In the genomic region with DNA sequence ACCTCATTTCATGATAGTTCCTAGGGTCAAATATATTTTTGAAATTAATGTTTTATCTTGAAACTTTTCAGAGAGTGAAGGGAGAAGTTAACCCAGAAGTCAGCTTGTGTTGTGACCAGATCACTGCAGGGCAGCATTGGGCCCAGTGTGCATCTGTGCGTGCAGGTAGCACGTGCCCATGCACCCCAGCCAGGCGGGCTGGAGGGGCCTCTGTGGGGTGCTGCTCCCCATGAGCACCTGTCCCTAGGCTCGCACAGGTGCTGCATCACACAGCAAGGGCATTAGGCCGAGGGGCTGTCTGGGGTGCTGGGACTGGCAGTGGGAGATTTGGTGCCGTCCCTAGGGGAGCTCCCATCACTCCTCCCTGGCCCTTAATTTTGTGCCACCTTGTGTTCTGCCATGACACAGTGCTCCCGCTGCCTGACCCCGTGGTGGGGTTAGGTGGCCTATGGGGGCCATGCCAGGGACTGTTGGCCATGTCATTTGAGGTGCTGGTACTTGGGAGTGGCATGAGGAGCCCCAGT, we compare ENCODE assay signal across 29 cellular contexts. TPM values are rescaled to one million over a fixed set of nuclear protein-coding genes. Genes with fewer than 3 reads are reported as not detected.
DNase-seq lines count a peak whose midpoint lies in the region; ATAC-seq, FAIRE-seq and TF ChIP-seq lines count a peak whose summit lies in the region.
"Had no signal": no experiment of that assay in that cellular context is flagged by ENCODE, and none has a peak within 500 bp of the region (broad histone marks: within the 10 kb centered on the region; RNA-seq: fewer than 3 reads in every experiment).

No MANE protein-coding gene starts in this region.

- intact Hi-C loops in HepG2 (cut with micrococcal nuclease; ENCODE audit: unreplicated experiment) (no loop called here), right lobe of liver (cut with DNase I) (loop anchor here in 1 of 2 donors (5.0 kb wide), 1 partner anchor 253 kb away; no protein-coding TSS in a partner anchor)

- CTCF ChIA-PET in HepG2 (lab: Yijun Ruan, JAX; ENCODE audit: low intra/inter-chr PET ratio, low total read pairs), result no interaction called here

- peaks cover 94% of the 10 kb centered on the region for H3K79me2 ChIP-seq in HepG2 (ENCODE audit: insufficient read depth, low read length)

- H3K27me3 ChIP-seq in HepG2 (ENCODE audit: control insufficient read depth in 1 of 2, insufficient read depth in 2 of 2, low read length in 2 of 2) (no peaks in the 10 kb centered on the region), right lobe of liver (no peaks in the 10 kb centered on the region), endodermal cell (ENCODE audit: control insufficient read depth, insufficient read depth, low read length, poor library complexity, severe bottlenecking) (no peaks in the 10 kb centered on the region)
- H3K27me3 ChIP-seq: adrenal gland, left lung, Peyer's patch, suprapubic skin, upper lobe of right lung had no signal

- peaks cover 43% of the 10 kb centered on the region for H3K4me1 ChIP-seq in HepG2 (ENCODE audit: insufficient read depth, low read length)
- peaks cover 0 to 41% (median 14%) of the 10 kb centered on the region in 4 donors for H3K4me1 ChIP-seq in right lobe of liver
- H3K4me1 ChIP-seq in endodermal cell (ENCODE audit: control insufficient read depth, insufficient read depth, low read length), result peaks cover 5% of the 10 kb centered on the region

- no peak overlapping the region for H3K4me2 ChIP-seq in HepG2 (ENCODE audit: low read depth, low read length)
- H3K4me2 ChIP-seq: GM23338 had no signal

- peaks cover 47% of the 10 kb centered on the region for H3K4me1 Mint-ChIP-seq in T-helper 1 cell treated with Interleukin-12 subunit alpha and Interleukin-12 subunit beta and Interleukin-4 antibody, amounts not matched to agents 30 μg/mL and 1 μg/mL, for 36 hours (ENCODE audit: low read depth)
- H3K4me1 Mint-ChIP-seq in endodermal cell, result peaks cover 24% of the 10 kb centered on the region

- DNase-seq in T-helper 1 cell (no peak), HepG2 (ENCODE audit: low spot score) (no peak), right lobe of liver (no peak), endodermal cell (no peak)
- no peak for DNase-seq in activated effector memory CD4-positive, alpha-beta T cell treated with Interleukin-2 at 50 U/mL for 16 hours
- no peak for DNase-seq in activated CD8-positive, alpha-beta memory T cell treated with anti-CD3 and anti-CD28 coated beads, Interleukin-2, amount 50 U/mL, for 4 hours
- DNase-seq: 8988T; activated B cell treated with CpG ODN at 0.5 μM for 24 hours; adrenal gland; DMS 273 treated with DMSO at 0.1 percent for 48 hours; IMR-90; mesenchymal stem cell; NCI-H1694; NCI-H774; nucleus accumbens; Peyer's patch; SIG-M5; stimulated activated CD4-positive, alpha-beta T cell treated with anti-CD3 and anti-CD28 coated beads, Interleukin-4, amount 100 ng/mL, for 4 hours; SW 1271; upper lobe of right lung had no signal

- H3K27ac Mint-ChIP-seq in T-helper 1 cell treated with Interleukin-12 subunit alpha and Interleukin-12 subunit beta and Interleukin-4 antibody, amounts not matched to agents 30 μg/mL and 1 μg/mL, for 36 hours, result peak overlapping the region; percentile 26
- H3K27ac Mint-ChIP-seq in endodermal cell, result peak overlapping the region; percentile 55
- H3K27ac Mint-ChIP-seq: GM23338 had no signal

- TF ChIP-seq POLR2A in HepG2 (IDR thresholded peaks at IDR 0.05; ENCODE audit: insufficient read depth in 1 of 2, low read depth in 2 of 2, low read length in 2 of 2) (no peak), right lobe of liver (IDR thresholded peaks at IDR 0.05) (no peak)

- H3K36me3 ChIP-seq in HepG2 (replicated peaks in 1 of 2; ENCODE audit: control insufficient read depth in 1 of 2, insufficient read depth in 2 of 2, low read length in 2 of 2) (peaks cover 16 to 33% of the 10 kb centered on the region in 2 experiments), right lobe of liver (peaks cover 0 to 19% (median 4%) of the 10 kb centered on the region in 4 donors), endodermal cell (ENCODE audit: control insufficient read depth, insufficient read depth, low read length) (peaks cover 28% of the 10 kb centered on the region)
- H3K36me3 ChIP-seq: suprapubic skin had no signal

- H3K4me3 Mint-ChIP-seq in T-helper 1 cell treated with Interleukin-12 subunit alpha and Interleukin-12 subunit beta and Interleukin-4 antibody, amounts not matched to agents 30 μg/mL and 1 μg/mL, for 36 hours, result no peak overlapping the region
- H3K4me3 Mint-ChIP-seq in endodermal cell, result no peak overlapping the region
- H3K4me3 Mint-ChIP-seq: activated B cell treated with CpG ODN at 0.5 μM for 24 hours; dendritic cell treated with granulocyte-macrophage colony-stimulating factor and Interleukin-4, amounts not matched to agents 40 ng/mL and 50 ng/mL, for 4 days; GM23338 had no signal

- no peak for FAIRE-seq in HepG2 (lab: Jason Lieb, UNC)
- FAIRE-seq: islet of Langerhans had no signal

- H3K4me3 ChIP-seq in HepG2 (replicated peaks in 1 of 3; ENCODE audit: insufficient read depth in 1 of 3, low read depth in 2 of 3, low read length in 3 of 3), result no peak overlapping the region
- H3K4me3 ChIP-seq in right lobe of liver, result no peak overlapping the region
- no peak overlapping the region for H3K4me3 ChIP-seq in endodermal cell (ENCODE audit: low read length)
- H3K4me3 ChIP-seq: adrenal gland, GM23338, left lung, Peyer's patch, suprapubic skin, upper lobe of right lung had no signal

- in situ Hi-C loops in HepG2 (cut with HindIII; ENCODE audit: extremely low pct_ligation_motif_present, low pct_unique_long_range_greater_than_20kb), result loop anchor here (5.0 kb wide), 1 partner anchor 58 kb away; no protein-coding TSS in a partner anchor

- H4K20me1 ChIP-seq in HepG2 (ENCODE audit: insufficient read depth, low read length), result peaks cover 81% of the 10 kb centered on the region

- H3K36me3 Mint-ChIP-seq in T-helper 1 cell treated with Interleukin-12 subunit alpha and Interleukin-12 subunit beta and Interleukin-4 antibody, amounts not matched to agents 30 μg/mL and 1 μg/mL, for 36 hours (ENCODE audit: low read depth), result peaks cover 13% of the 10 kb centered on the region
- peaks cover 21% of the 10 kb centered on the region for H3K36me3 Mint-ChIP-seq in endodermal cell (ENCODE audit: low read depth)

- TF ChIP-seq EP300 in HepG2 (IDR thresholded peaks at IDR 0.05; ENCODE audit: low read depth in 2 of 2, low read length in 2 of 2) (no peak), HepG2 (CRISPR knock-in tag; IDR thresholded peaks at IDR 0.05; ENCODE audit: borderline replicate concordance) (no peak)

- H3K9me3 ChIP-seq in HepG2 (ENCODE audit: low read length) (no peaks in the 10 kb centered on the region), right lobe of liver (peaks cover 0 to 2% (median 0%) of the 10 kb centered on the region in 4 donors), endodermal cell (ENCODE audit: control insufficient read depth, low read length) (no peaks in the 10 kb centered on the region)
- H3K9me3 ChIP-seq: adrenal gland, left lung, Peyer's patch, suprapubic skin, upper lobe of right lung had no signal

- 100% methylated on average over 2 of the region's 8 CpGs for WGBS in HepG2 (ENCODE audit: low lambda C conversion rate)
- WGBS in right lobe of liver (ENCODE audit: insufficient coverage, low coverage, low lambda C conversion rate, missing lambda C conversion rate), result 86% methylated on average over 4 of the region's 8 CpGs
- 95 to 100% methylated on average over 4 to 8 of the region's 8 CpGs for WGBS in endodermal cell (ENCODE audit: insufficient coverage in 1 of 2, insufficient read length in 1 of 2), 2 experiments

- TF ChIP-seq RAD21 in HepG2 (CRISPR knock-in tag; IDR thresholded peaks at IDR 0.05), result no peak

- BruUV-seq in HepG2 (replicated peaks; lab: Mats Ljungman, UMichigan), result no TSS peak

- H3K9me3 Mint-ChIP-seq in T-helper 1 cell treated with Interleukin-12 subunit alpha and Interleukin-12 subunit beta and Interleukin-4 antibody, amounts not matched to agents 30 μg/mL and 1 μg/mL, for 36 hours, result no peaks in the 10 kb centered on the region
- H3K9me3 Mint-ChIP-seq in endodermal cell, result no peaks in the 10 kb centered on the region
- H3K9me3 Mint-ChIP-seq: activated B cell treated with CpG ODN at 0.5 μM for 24 hours; dendritic cell treated with granulocyte-macrophage colony-stimulating factor and Interleukin-4, amounts not matched to agents 40 ng/mL and 50 ng/mL, for 4 days; GM23338 had no signal

- TF ChIP-seq CTCF in HepG2 (CRISPR knock-in tag; IDR thresholded peaks at IDR 0.05), result no peak
- TF ChIP-seq CTCF in right lobe of liver (IDR thresholded peaks at IDR 0.05), result no peak
- TF ChIP-seq CTCF in endodermal cell (conservative IDR thresholded peaks at IDR 0.05), result no peak

- H3K27me3 Mint-ChIP-seq in T-helper 1 cell treated with Interleukin-12 subunit alpha and Interleukin-12 subunit beta and Interleukin-4 antibody, amounts not matched to agents 30 μg/mL and 1 μg/mL, for 36 hours (ENCODE audit: low read depth), result no peaks in the 10 kb centered on the region
- no peaks in the 10 kb centered on the region for H3K27me3 Mint-ChIP-seq in endodermal cell (ENCODE audit: insufficient read depth)
- H3K27me3 Mint-ChIP-seq: activated B cell treated with CpG ODN at 0.5 μM for 24 hours; dendritic cell treated with granulocyte-macrophage colony-stimulating factor and Interleukin-4, amounts not matched to agents 40 ng/mL and 50 ng/mL, for 4 days had no signal

- POLR2A ChIA-PET in HepG2 (lab: Yijun Ruan, JAX), result no interaction called here

- no peak overlapping the region for H3K27ac ChIP-seq in HepG2 (ENCODE audit: extremely low read length, insufficient read depth, low read length)
- no peak overlapping the region for H3K27ac ChIP-seq in right lobe of liver
- H3K27ac ChIP-seq in endodermal cell (ENCODE audit: low read depth, low read length), result no peak overlapping the region
- H3K27ac ChIP-seq: adrenal gland, left lung, Peyer's patch, suprapubic skin, upper lobe of right lung had no signal

- H2AFZ ChIP-seq in HepG2 (ENCODE audit: low read length), result no peak overlapping the region
- H2AFZ ChIP-seq: GM23338 had no signal

- no peak overlapping the region for H3K9ac ChIP-seq in HepG2 (ENCODE audit: insufficient read depth, low read depth, low read length)
- H3K9ac ChIP-seq in endodermal cell (ENCODE audit: extremely low read depth, low read length, poor library complexity, severe bottlenecking), result no peak overlapping the region

- ATAC-seq in HepG2, result no peak
- no peak for ATAC-seq in right lobe of liver
- ATAC-seq in HG02981 (IDR thresholded peaks at IDR 0.05; ENCODE audit: unreplicated experiment), result no peak
- ATAC-seq: esophagus mucosa, GM23338, left lung, upper lobe of right lung had no signal

RNA-seq across cellular contexts. Expression of a gene that starts 13.1 kb away (rescaled TPM):
- total RNA-seq in HepG2 (2016; rRNA removed; fragmentation: Illumina TruSeq; extraction: Trizol), result 37.3 and 41.8 TPM in 2 replicates
- total RNA-seq in HepG2 (2016; cell fraction: cytosol; rRNA removed; fragmentation: Illumina TruSeq; extraction: Trizol; ENCODE audit: low read depth), result 12.2 and 13.8 TPM in 2 replicates
- 29.5 and 44.5 TPM in 2 replicates for total RNA-seq in HepG2 (2016; cell fraction: insoluble cytoplasmic fraction; rRNA removed; fragmentation: Illumina TruSeq; extraction: Trizol)
- 18.3 and 21.1 TPM in 2 replicates for total RNA-seq in HepG2 (2016; cell fraction: membrane; rRNA removed; fragmentation: Illumina TruSeq; extraction: Trizol)
- 36.9 and 43.6 TPM in 2 replicates for total RNA-seq in HepG2 (2016; cell fraction: nucleus; rRNA removed; fragmentation: Illumina TruSeq; extraction: Trizol)
- polyA plus RNA-seq in HepG2 (2011; rRNA removed), result 16.9 and 23.1 TPM in 2 replicates
- polyA plus RNA-seq in HepG2 (2011; cell fraction: cytosol; rRNA removed), result 11.8 and 14.9 TPM in 2 replicates
- 81.5 and 87.6 TPM in 2 replicates for polyA plus RNA-seq in HepG2 (2011; cell fraction: nucleus; rRNA removed)
- 32.0 and 33.3 TPM in 2 replicates for polyA plus RNA-seq in HepG2 (2012)
- polyA plus RNA-seq in HepG2 (2016; cell fraction: cytosol; fragmentation: Illumina TruSeq; extraction: Trizol; ENCODE audit: low read depth), result 5.5 and 6.1 TPM in 2 replicates
- 29.2 and 42.1 TPM in 2 replicates for polyA plus RNA-seq in HepG2 (2016; cell fraction: insoluble cytoplasmic fraction; fragmentation: Illumina TruSeq; extraction: Trizol; ENCODE audit: low read depth)
- 9.6 and 10.6 TPM in 2 replicates for polyA plus RNA-seq in HepG2 (2016; cell fraction: membrane; fragmentation: Illumina TruSeq; extraction: Trizol; ENCODE audit: low read depth)
- 67.1 and 73.6 TPM in 2 replicates for polyA plus RNA-seq in HepG2 (2016; cell fraction: nucleus; fragmentation: Illumina TruSeq; extraction: Trizol; ENCODE audit: insufficient read depth, low read depth)
- 65.4 and 85.0 TPM in 2 replicates for polyA minus RNA-seq in HepG2 (2011; rRNA and poly(A)+ RNA removed; ENCODE audit: low replicate concordance)
- polyA minus RNA-seq in HepG2 (2011; cell fraction: cytosol; rRNA and poly(A)+ RNA removed), result 39.4 and 46.0 TPM in 2 replicates
- 47.6 and 69.0 TPM in 2 replicates for polyA minus RNA-seq in HepG2 (2011; cell fraction: nucleus; rRNA and poly(A)+ RNA removed)
- total RNA-seq in right lobe of liver, result 10 to 100 TPM; 34.0 to 61.0 (median 41.3) TPM
- total RNA-seq in endodermal cell, result 10 to 100 TPM; 82.1 to 87.3 TPM
- polyA plus RNA-seq in endodermal cell (2013, experiment 1 of 2), result 38.3 TPM
- 37.6 TPM for polyA plus RNA-seq in endodermal cell (2013, experiment 2 of 2)

RNA-seq across cellular contexts. Expression of a gene that starts 51.1 kb away (rescaled TPM):
- total RNA-seq in HepG2 (2016; rRNA removed; fragmentation: Illumina TruSeq; extraction: Trizol) (2.3 and 4.6 TPM in 2 replicates), right lobe of liver (not detected), endodermal cell (10 to 100 TPM; 16.6 to 25.5 TPM)
- 5.9 and 6.2 TPM in 2 replicates for total RNA-seq in HepG2 (2016; cell fraction: cytosol; rRNA removed; fragmentation: Illumina TruSeq; extraction: Trizol; ENCODE audit: low read depth)
- 2.4 and 5.4 TPM in 2 replicates for total RNA-seq in HepG2 (2016; cell fraction: insoluble cytoplasmic fraction; rRNA removed; fragmentation: Illumina TruSeq; extraction: Trizol)
- total RNA-seq in HepG2 (2016; cell fraction: membrane; rRNA removed; fragmentation: Illumina TruSeq; extraction: Trizol), result 8.1 and 8.5 TPM in 2 replicates
- 3.8 and 4.7 TPM in 2 replicates for total RNA-seq in HepG2 (2016; cell fraction: nucleus; rRNA removed; fragmentation: Illumina TruSeq; extraction: Trizol)
- polyA plus RNA-seq in HepG2 (2011; rRNA removed), result 9.8 and 18.8 TPM in 2 replicates
- 11.5 and 15.3 TPM in 2 replicates for polyA plus RNA-seq in HepG2 (2011; cell fraction: cytosol; rRNA removed)
- polyA plus RNA-seq in HepG2 (2011; cell fraction: nucleus; rRNA removed), result 12.2 and 12.9 TPM in 2 replicates
- polyA plus RNA-seq in HepG2 (2012), result 4.3 and 5.9 TPM in 2 replicates
- polyA plus RNA-seq in HepG2 (2016; cell fraction: cytosol; fragmentation: Illumina TruSeq; extraction: Trizol; ENCODE audit: low read depth), result 8.6 and 10.1 TPM in 2 replicates
- 3.8 and 4.5 TPM in 2 replicates for polyA plus RNA-seq in HepG2 (2016; cell fraction: insoluble cytoplasmic fraction; fragmentation: Illumina TruSeq; extraction: Trizol; ENCODE audit: low read depth)
- 11.3 and 12.9 TPM in 2 replicates for polyA plus RNA-seq in HepG2 (2016; cell fraction: membrane; fragmentation: Illumina TruSeq; extraction: Trizol; ENCODE audit: low read depth)
- 11.5 and 12.9 TPM in 2 replicates for polyA plus RNA-seq in HepG2 (2016; cell fraction: nucleus; fragmentation: Illumina TruSeq; extraction: Trizol; ENCODE audit: insufficient read depth, low read depth)
- polyA minus RNA-seq in HepG2 (2011; rRNA and poly(A)+ RNA removed; ENCODE audit: low replicate concordance), result 13.1 and 35.4 TPM in 2 replicates
- polyA minus RNA-seq in HepG2 (2011; cell fraction: cytosol; rRNA and poly(A)+ RNA removed), result 8.0 and 9.5 TPM in 2 replicates
- polyA minus RNA-seq in HepG2 (2011; cell fraction: nucleus; rRNA and poly(A)+ RNA removed), result 1.7 and 2.4 TPM in 2 replicates
- polyA plus RNA-seq in endodermal cell (2013, experiment 1 of 2), result 16.9 TPM
- 19.0 TPM for polyA plus RNA-seq in endodermal cell (2013, experiment 2 of 2)
- total RNA-seq: activated B cell treated with CpG ODN at 0.5 μM for 24 hours, esophagus mucosa, Peyer's patch, upper lobe of right lung had no signal

RNA-seq across cellular contexts. Expression of a gene that starts 53.8 kb away (rescaled TPM):
- total RNA-seq in HepG2 (2016; rRNA removed; fragmentation: Illumina TruSeq; extraction: Trizol) (0.04 TPM in 1 of 2 replicates, not detected in the other), right lobe of liver (under 1 TPM in 2 of 6 experiments, not detected in 4; 0.11 to 0.31 TPM), endodermal cell (not detected)
- total RNA-seq in HepG2 (2016; cell fraction: cytosol; rRNA removed; fragmentation: Illumina TruSeq; extraction: Trizol; ENCODE audit: low read depth), result not detected in 2 replicates
- total RNA-seq in HepG2 (2016; cell fraction: insoluble cytoplasmic fraction; rRNA removed; fragmentation: Illumina TruSeq; extraction: Trizol), result 0.04 TPM in 1 of 2 replicates, not detected in the other
- total RNA-seq in HepG2 (2016; cell fraction: membrane; rRNA removed; fragmentation: Illumina TruSeq; extraction: Trizol), result not detected in 2 replicates
- total RNA-seq in HepG2 (2016; cell fraction: nucleus; rRNA removed; fragmentation: Illumina TruSeq; extraction: Trizol), result not detected in 2 replicates
- polyA plus RNA-seq in HepG2 (2011; rRNA removed), result 0.13 and 0.16 TPM in 2 replicates
- 0.16 and 0.19 TPM in 2 replicates for polyA plus RNA-seq in HepG2 (2011; cell fraction: cytosol; rRNA removed)
- 0.23 and 0.37 TPM in 2 replicates for polyA plus RNA-seq in HepG2 (2011; cell fraction: nucleus; rRNA removed)
- 0.36 and 0.49 TPM in 2 replicates for polyA plus RNA-seq in HepG2 (2012)
- not detected in 2 replicates for polyA plus RNA-seq in HepG2 (2016; cell fraction: cytosol; fragmentation: Illumina TruSeq; extraction: Trizol; ENCODE audit: low read depth)
- polyA plus RNA-seq in HepG2 (2016; cell fraction: insoluble cytoplasmic fraction; fragmentation: Illumina TruSeq; extraction: Trizol; ENCODE audit: low read depth), result not detected in 2 replicates
- polyA plus RNA-seq in HepG2 (2016; cell fraction: membrane; fragmentation: Illumina TruSeq; extraction: Trizol; ENCODE audit: low read depth), result 0.08 TPM in 1 of 2 replicates, not detected in the other
- polyA plus RNA-seq in HepG2 (2016; cell fraction: nucleus; fragmentation: Illumina TruSeq; extraction: Trizol; ENCODE audit: insufficient read depth, low read depth), result 0.31 and 0.66 TPM in 2 replicates
- not detected in 2 replicates for polyA minus RNA-seq in HepG2 (2011; rRNA and poly(A)+ RNA removed; ENCODE audit: low replicate concordance)
- not detected in 2 replicates for polyA minus RNA-seq in HepG2 (2011; cell fraction: cytosol; rRNA and poly(A)+ RNA removed)
- polyA minus RNA-seq in HepG2 (2011; cell fraction: nucleus; rRNA and poly(A)+ RNA removed), result not detected in 2 replicates
- 0.96 TPM for polyA plus RNA-seq in endodermal cell (2013, experiment 1 of 2)
- 1.8 TPM for polyA plus RNA-seq in endodermal cell (2013, experiment 2 of 2)
- total RNA-seq: pulmonary artery endothelial cell had no signal
